26 cellular contexts compared by ENCODE assay signal in genomic region chr15:57920916-57921315, GRCh38.
DNase-seq lines count a peak whose midpoint lies in the region; ATAC-seq and TF ChIP-seq lines count a peak whose summit lies in the region.
"Had no signal": no experiment of that assay in that cellular context is flagged by ENCODE, and none has a peak within 500 bp of the region (broad histone marks: within the 10 kb centered on the region; RNA-seq: fewer than 3 reads in every experiment).

No MANE protein-coding gene starts in this region.

- DNase-seq in EH (ENCODE audit: low read depth): peak; percentile 49
- DNase-seq in cerebellar cortex (ENCODE audit: low spot score): peak; percentile 7
- DNase-seq in glutamatergic neuron: no peak
- DNase-seq in stromal cell of bone marrow (ENCODE audit: low read depth): peak; percentile 36
- DNase-seq in NCI-H1048 (lab: John Stamatoyannopoulos, UW): no peak
- DNase-seq in activated naive CD8-positive, alpha-beta T cell treated with anti-CD3 and anti-CD28 coated beads for 36 hours: no peak
- no peak for DNase-seq in hypothalamus (lab: John Stamatoyannopoulos, UW)
- DNase-seq: activated CD4-positive, alpha-beta T cell treated with anti-CD3 and anti-CD28 coated beads, Interleukin-2, amount 10 ng/mL, durations not matched to agents 24 days and 14 days; activated CD8-positive, alpha-beta memory T cell treated with anti-CD3 and anti-CD28 coated beads for 24 hours; activated effector memory CD4-positive, alpha-beta T cell treated with Interleukin-2 at 50 U/mL for 16 hours; activated naive CD8-positive, alpha-beta T cell treated with anti-CD3 and anti-CD28 coated beads, Interleukin-2, amount 10 ng/mL, durations not matched to agents 7 days and 5 days; DMS79; immature natural killer cell; Kasumi-1; MV-4-11; NCI-H146; NCI-H69; PC-9; right cardiac atrium; SK-N-SH; stimulated activated naive CD8-positive, alpha-beta T cell treated with anti-CD3 and anti-CD28 coated beads, Interleukin-15, amount 100 ng/mL, for 72 hours had no signal

- H3K27ac Mint-ChIP-seq in glutamatergic neuron (ENCODE audit: unreplicated experiment): peak overlapping the region; percentile 89
- H3K27ac Mint-ChIP-seq in activated naive CD8-positive, alpha-beta T cell treated with anti-CD3 and anti-CD28 coated beads for 36 hours: no peak overlapping the region
- H3K27ac Mint-ChIP-seq: activated CD4-positive, alpha-beta T cell treated with anti-CD3 and anti-CD28 coated beads, Interleukin-2, amount 10 ng/mL, durations not matched to agents 24 days and 14 days; activated naive CD8-positive, alpha-beta T cell treated with anti-CD3 and anti-CD28 coated beads, Interleukin-2, amount 10 ng/mL, durations not matched to agents 7 days and 5 days; dendritic cell treated with granulocyte-macrophage colony-stimulating factor and Interleukin-4, amounts not matched to agents 40 ng/mL and 50 ng/mL, for 4 days; immature natural killer cell; stimulated activated naive CD8-positive, alpha-beta T cell treated with anti-CD3 and anti-CD28 coated beads, Interleukin-15, amount 100 ng/mL, for 72 hours; WTC11 had no signal

- no peak for ATAC-seq in HG03097 (IDR thresholded peaks at IDR 0.05; ENCODE audit: low FRiP score, unreplicated experiment)
- ATAC-seq: left lobe of liver; right cardiac atrium; Right ventricle myocardium inferior; stimulated activated naive CD8-positive, alpha-beta T cell treated with anti-CD3 and anti-CD28 coated beads, Interleukin-15, amount 100 ng/mL, for 72 hours; WTC11 had no signal

- no peaks in the 10 kb centered on the region for H3K36me3 Mint-ChIP-seq in glutamatergic neuron (ENCODE audit: unreplicated experiment)
- no peaks in the 10 kb centered on the region for H3K36me3 Mint-ChIP-seq in activated naive CD8-positive, alpha-beta T cell treated with anti-CD3 and anti-CD28 coated beads for 36 hours
- H3K36me3 Mint-ChIP-seq: activated naive CD8-positive, alpha-beta T cell treated with anti-CD3 and anti-CD28 coated beads, Interleukin-2, amount 10 ng/mL, durations not matched to agents 7 days and 5 days; immature natural killer cell; WTC11 had no signal

- no peaks in the 10 kb centered on the region for H3K27me3 Mint-ChIP-seq in glutamatergic neuron (ENCODE audit: unreplicated experiment)
- peaks cover 9% of the 10 kb centered on the region for H3K27me3 Mint-ChIP-seq in activated naive CD8-positive, alpha-beta T cell treated with anti-CD3 and anti-CD28 coated beads for 36 hours
- H3K27me3 Mint-ChIP-seq: stimulated activated naive CD8-positive, alpha-beta T cell treated with anti-CD3 and anti-CD28 coated beads, Interleukin-15, amount 100 ng/mL, for 72 hours had no signal

- H3K9me3 Mint-ChIP-seq in glutamatergic neuron (ENCODE audit: unreplicated experiment): peaks cover 7% of the 10 kb centered on the region
- H3K9me3 Mint-ChIP-seq in activated naive CD8-positive, alpha-beta T cell treated with anti-CD3 and anti-CD28 coated beads for 36 hours: no peaks in the 10 kb centered on the region
- H3K9me3 Mint-ChIP-seq: activated CD4-positive, alpha-beta T cell treated with anti-CD3 and anti-CD28 coated beads, Interleukin-2, amount 10 ng/mL, durations not matched to agents 24 days and 14 days; activated naive CD8-positive, alpha-beta T cell treated with anti-CD3 and anti-CD28 coated beads, Interleukin-2, amount 10 ng/mL, durations not matched to agents 7 days and 5 days; dendritic cell treated with granulocyte-macrophage colony-stimulating factor and Interleukin-4, amounts not matched to agents 40 ng/mL and 50 ng/mL, for 4 days; immature natural killer cell; stimulated activated naive CD8-positive, alpha-beta T cell treated with anti-CD3 and anti-CD28 coated beads, Interleukin-15, amount 100 ng/mL, for 72 hours; WTC11 had no signal

- H3K4me1 Mint-ChIP-seq in glutamatergic neuron (ENCODE audit: low read depth, unreplicated experiment): peaks cover 39% of the 10 kb centered on the region
- H3K4me1 Mint-ChIP-seq in activated naive CD8-positive, alpha-beta T cell treated with anti-CD3 and anti-CD28 coated beads for 36 hours: no peaks in the 10 kb centered on the region
- H3K4me1 Mint-ChIP-seq: activated CD4-positive, alpha-beta T cell treated with anti-CD3 and anti-CD28 coated beads, Interleukin-2, amount 10 ng/mL, durations not matched to agents 24 days and 14 days; activated naive CD8-positive, alpha-beta T cell treated with anti-CD3 and anti-CD28 coated beads, Interleukin-2, amount 10 ng/mL, durations not matched to agents 7 days and 5 days; immature natural killer cell; stimulated activated naive CD8-positive, alpha-beta T cell treated with anti-CD3 and anti-CD28 coated beads, Interleukin-15, amount 100 ng/mL, for 72 hours; WTC11 had no signal

- TF ChIP-seq CTCF in glutamatergic neuron (IDR thresholded peaks at IDR 0.05; ENCODE audit: partially characterized antibody, unreplicated experiment): no peak

- H3K4me3 Mint-ChIP-seq in glutamatergic neuron (ENCODE audit: unreplicated experiment): no peak overlapping the region
- no peak overlapping the region for H3K4me3 Mint-ChIP-seq in activated naive CD8-positive, alpha-beta T cell treated with anti-CD3 and anti-CD28 coated beads for 36 hours
- H3K4me3 Mint-ChIP-seq: activated CD4-positive, alpha-beta T cell treated with anti-CD3 and anti-CD28 coated beads, Interleukin-2, amount 10 ng/mL, durations not matched to agents 24 days and 14 days; activated naive CD8-positive, alpha-beta T cell treated with anti-CD3 and anti-CD28 coated beads, Interleukin-2, amount 10 ng/mL, durations not matched to agents 7 days and 5 days; dendritic cell treated with granulocyte-macrophage colony-stimulating factor and Interleukin-4, amounts not matched to agents 40 ng/mL and 50 ng/mL, for 4 days; immature natural killer cell; stimulated activated naive CD8-positive, alpha-beta T cell treated with anti-CD3 and anti-CD28 coated beads, Interleukin-15, amount 100 ng/mL, for 72 hours; WTC11 had no signal

Comparison
In these comparisons a context has a peak if more than half of its experiments do, and no peak if none do; other contexts are left out.
1. DNase-seq: peak in EH (single experiment), cerebellar cortex (single experiment) and stromal cell of bone marrow (single experiment); none in glutamatergic neuron (single experiment), NCI-H1048 (single experiment), activated naive CD8-positive, alpha-beta T cell treated with anti-CD3 and anti-CD28 coated beads for 36 hours (single experiment) and hypothalamus (0 of 51).